In genomic region chr1:155184835-155185782, GRCh38 we compare ENCODE assay signal across 8 cellular contexts. TPM values are rescaled to one million over a fixed set of nuclear protein-coding genes. Genes with fewer than 3 reads are reported as not detected.
DNase-seq lines count a peak whose midpoint lies in the region; ATAC-seq and FAIRE-seq lines count a peak whose summit lies in the region.

No MANE protein-coding gene starts in this region.

- ATAC-seq in HG03103 (IDR thresholded peaks at IDR 0.05; ENCODE audit: low read depth, unreplicated experiment) (peak; percentile 51), naive B cell (ENCODE audit: low read depth in 2 of 2) (peak; percentile 98 to 99), GM21515 (IDR thresholded peaks at IDR 0.05; ENCODE audit: unreplicated experiment) (no peak)

- intact Hi-C loops in activated CD4-positive, alpha-beta T cell treated with anti-CD3 and anti-CD28 coated beads, Interleukin-2, amount 10 ng/mL, durations not matched to agents 24 days and 14 days (cut with micrococcal nuclease): no loop called here

- no peak for FAIRE-seq in HTR-8/SVneo (lab: Jason Lieb, UNC)

- peak overlapping the region; percentile 13 for H3K27ac Mint-ChIP-seq in activated CD4-positive, alpha-beta T cell treated with anti-CD3 and anti-CD28 coated beads, Interleukin-2, amount 10 ng/mL, durations not matched to agents 24 days and 14 days
- no peak overlapping the region for H3K27ac Mint-ChIP-seq in activated CD4-positive, alpha-beta T cell treated with anti-CD3 and anti-CD28 coated beads, Interleukin-2, amount 10 ng/mL, durations not matched to agents 7 days and 5 days
- peak overlapping the region in 3 of 6 donors; percentile 16 to 60 (median 42) for H3K27ac Mint-ChIP-seq in naive B cell

- H3K9me3 Mint-ChIP-seq in activated CD4-positive, alpha-beta T cell treated with anti-CD3 and anti-CD28 coated beads, Interleukin-2, amount 10 ng/mL, durations not matched to agents 24 days and 14 days: no peaks in the 10 kb centered on the region
- H3K9me3 Mint-ChIP-seq in activated CD4-positive, alpha-beta T cell treated with anti-CD3 and anti-CD28 coated beads, Interleukin-2, amount 10 ng/mL, durations not matched to agents 7 days and 5 days: no peaks in the 10 kb centered on the region
- peaks cover 0 to 2% (median 0%) of the 10 kb centered on the region in 7 donors for H3K9me3 Mint-ChIP-seq in naive B cell

- DNase-seq in activated CD4-positive, alpha-beta T cell treated with anti-CD3 and anti-CD28 coated beads, Interleukin-2, amount 10 ng/mL, durations not matched to agents 24 days and 14 days: no peak
- no peak for DNase-seq in activated CD4-positive, alpha-beta T cell treated with anti-CD3 and anti-CD28 coated beads, Interleukin-2, amount 10 ng/mL, durations not matched to agents 7 days and 5 days
- peak; percentile 33 for DNase-seq in UCSD-AML1 (lab: John Stamatoyannopoulos, UW; ENCODE audit: unreplicated experiment)
- peak; percentile 65 for DNase-seq in naive B cell
- DNase-seq in HCEC 1CT: no peak
- no peak for DNase-seq in HTR-8/SVneo (ENCODE audit: insufficient read length, low spot score)

- POLR2A ChIA-PET in activated CD4-positive, alpha-beta T cell treated with anti-CD3 and anti-CD28 coated beads, Interleukin-2, amount 10 ng/mL, durations not matched to agents 7 days and 5 days (lab: Charles Lee): no interaction called here

- CTCF ChIA-PET in activated CD4-positive, alpha-beta T cell treated with anti-CD3 and anti-CD28 coated beads, Interleukin-2, amount 10 ng/mL, durations not matched to agents 7 days and 5 days (lab: Charles Lee): interaction anchor here (0.6 to 4.0 kb wide), 7 partner anchors 8 to 236 kb away, joined by 3 to 25 read pairs (median 3); partner anchors contain the start of gene KRTCAP2

- H3K4me3 Mint-ChIP-seq in activated CD4-positive, alpha-beta T cell treated with anti-CD3 and anti-CD28 coated beads, Interleukin-2, amount 10 ng/mL, durations not matched to agents 24 days and 14 days: no peak overlapping the region
- no peak overlapping the region for H3K4me3 Mint-ChIP-seq in activated CD4-positive, alpha-beta T cell treated with anti-CD3 and anti-CD28 coated beads, Interleukin-2, amount 10 ng/mL, durations not matched to agents 7 days and 5 days
- peak overlapping the region in 5 of 8 donors; percentile 26 to 49 (median 44) for H3K4me3 Mint-ChIP-seq in naive B cell

- no peaks in the 10 kb centered on the region for H3K27me3 Mint-ChIP-seq in activated CD4-positive, alpha-beta T cell treated with anti-CD3 and anti-CD28 coated beads, Interleukin-2, amount 10 ng/mL, durations not matched to agents 24 days and 14 days
- H3K27me3 Mint-ChIP-seq in activated CD4-positive, alpha-beta T cell treated with anti-CD3 and anti-CD28 coated beads, Interleukin-2, amount 10 ng/mL, durations not matched to agents 7 days and 5 days: no peaks in the 10 kb centered on the region
- H3K27me3 Mint-ChIP-seq in naive B cell: no peaks in the 10 kb centered on the region

- H3K36me3 Mint-ChIP-seq in activated CD4-positive, alpha-beta T cell treated with anti-CD3 and anti-CD28 coated beads, Interleukin-2, amount 10 ng/mL, durations not matched to agents 24 days and 14 days (ENCODE audit: low read depth): peaks cover 16% of the 10 kb centered on the region
- peaks cover 7% of the 10 kb centered on the region for H3K36me3 Mint-ChIP-seq in activated CD4-positive, alpha-beta T cell treated with anti-CD3 and anti-CD28 coated beads, Interleukin-2, amount 10 ng/mL, durations not matched to agents 7 days and 5 days (ENCODE audit: low read depth)
- no peaks in the 10 kb centered on the region for H3K36me3 Mint-ChIP-seq in naive B cell

- peaks cover 11% of the 10 kb centered on the region for H3K4me1 Mint-ChIP-seq in activated CD4-positive, alpha-beta T cell treated with anti-CD3 and anti-CD28 coated beads, Interleukin-2, amount 10 ng/mL, durations not matched to agents 24 days and 14 days
- peaks cover 9% of the 10 kb centered on the region for H3K4me1 Mint-ChIP-seq in activated CD4-positive, alpha-beta T cell treated with anti-CD3 and anti-CD28 coated beads, Interleukin-2, amount 10 ng/mL, durations not matched to agents 7 days and 5 days
- peaks cover 28 to 37% (median 33%) of the 10 kb centered on the region in 3 donors for H3K4me1 Mint-ChIP-seq in naive B cell

RNA-seq across cellular contexts. Expression of gene TRIM46, which starts 11.5 kb away (rescaled TPM):
- 9.4 and 10.7 TPM in 2 replicates for total RNA-seq in activated CD4-positive, alpha-beta T cell treated with anti-CD3 and anti-CD28 coated beads, Interleukin-2, amount 10 ng/mL, durations not matched to agents 24 days and 14 days
- total RNA-seq in activated CD4-positive, alpha-beta T cell treated with anti-CD3 and anti-CD28 coated beads, Interleukin-2, amount 10 ng/mL, durations not matched to agents 7 days and 5 days: 10 to 100 TPM; 14.2 to 15.5 TPM
- polyA plus RNA-seq in naive B cell (ENCODE audit: low read depth in 6 of 6): under 1 TPM in 2 of 6 donors, not detected in 4; 0.13 to 0.35 TPM

RNA-seq across cellular contexts. Expression of gene KRTCAP2, which starts 12.0 kb away (rescaled TPM):
- 244 and 245 TPM in 2 replicates for total RNA-seq in activated CD4-positive, alpha-beta T cell treated with anti-CD3 and anti-CD28 coated beads, Interleukin-2, amount 10 ng/mL, durations not matched to agents 24 days and 14 days
- 100 to 1,000 TPM; 183 to 308 TPM for total RNA-seq in activated CD4-positive, alpha-beta T cell treated with anti-CD3 and anti-CD28 coated beads, Interleukin-2, amount 10 ng/mL, durations not matched to agents 7 days and 5 days
- 100 to 1,000 TPM; 340 to 379 (median 354) TPM for polyA plus RNA-seq in naive B cell (ENCODE audit: low read depth in 6 of 6)

RNA-seq across cellular contexts. Expression of gene THBS3, which starts 22.6 kb away (rescaled TPM):
- total RNA-seq in activated CD4-positive, alpha-beta T cell treated with anti-CD3 and anti-CD28 coated beads, Interleukin-2, amount 10 ng/mL, durations not matched to agents 24 days and 14 days: 10.5 and 10.6 TPM in 2 replicates
- 10 to 100 TPM; 21.2 to 23.6 TPM for total RNA-seq in activated CD4-positive, alpha-beta T cell treated with anti-CD3 and anti-CD28 coated beads, Interleukin-2, amount 10 ng/mL, durations not matched to agents 7 days and 5 days
- polyA plus RNA-seq in naive B cell (ENCODE audit: low read depth in 6 of 6): 1 to 10 TPM; 1.1 to 3.9 (median 2.2) TPM

RNA-seq across cellular contexts. Expression of gene MTX1, which starts 23.4 kb away (rescaled TPM):
- total RNA-seq in activated CD4-positive, alpha-beta T cell treated with anti-CD3 and anti-CD28 coated beads, Interleukin-2, amount 10 ng/mL, durations not matched to agents 24 days and 14 days: 62.4 and 64.7 TPM in 2 replicates
- total RNA-seq in activated CD4-positive, alpha-beta T cell treated with anti-CD3 and anti-CD28 coated beads, Interleukin-2, amount 10 ng/mL, durations not matched to agents 7 days and 5 days: 10 to 100 TPM; 32.8 to 37.3 TPM
- polyA plus RNA-seq in naive B cell (ENCODE audit: low read depth in 6 of 6): 10 to 100 TPM; 35.5 to 49.1 (median 42.0) TPM

RNA-seq across cellular contexts. Expression of gene DPM3, which starts 44.8 kb away (rescaled TPM):
- 34.5 and 37.2 TPM in 2 replicates for total RNA-seq in activated CD4-positive, alpha-beta T cell treated with anti-CD3 and anti-CD28 coated beads, Interleukin-2, amount 10 ng/mL, durations not matched to agents 24 days and 14 days
- total RNA-seq in activated CD4-positive, alpha-beta T cell treated with anti-CD3 and anti-CD28 coated beads, Interleukin-2, amount 10 ng/mL, durations not matched to agents 7 days and 5 days: 10 to 100 TPM; 50.1 to 58.9 TPM
- polyA plus RNA-seq in naive B cell (ENCODE audit: low read depth in 6 of 6): 100 to 1,000 TPM in 1 of 6 donors, 10 to 100 TPM in 5; 77.4 to 100 (median 90.5) TPM

Comparison
In these comparisons a context has a peak if more than half of its experiments do, and no peak if none do; other contexts are left out.
1. DNase-seq: peak in UCSD-AML1 (single experiment) and naive B cell (single experiment); none in activated CD4-positive, alpha-beta T cell treated with anti-CD3 and anti-CD28 coated beads, Interleukin-2, amount 10 ng/mL, durations not matched to agents 24 days and 14 days (single experiment), activated CD4-positive, alpha-beta T cell treated with anti-CD3 and anti-CD28 coated beads, Interleukin-2, amount 10 ng/mL, durations not matched to agents 7 days and 5 days (single experiment), HCEC 1CT (single experiment) and HTR-8/SVneo (single experiment).
2. H3K4me3 Mint-ChIP-seq: peak in naive B cell (5 of 8); none in activated CD4-positive, alpha-beta T cell treated with anti-CD3 and anti-CD28 coated beads, Interleukin-2, amount 10 ng/mL, durations not matched to agents 24 days and 14 days (single experiment) and activated CD4-positive, alpha-beta T cell treated with anti-CD3 and anti-CD28 coated beads, Interleukin-2, amount 10 ng/mL, durations not matched to agents 7 days and 5 days (single experiment).